21 cellular contexts compared by ENCODE assay signal in genomic region chr11:3803726-3804510, GRCh38. TPM values are rescaled to one million over a fixed set of nuclear protein-coding genes. Genes with fewer than 3 reads are reported as not detected.
A peak's percentile ranks its signal among the peaks of the same experiment; 100 is the strongest.
DNase-seq lines count a peak whose midpoint lies in the region; ATAC-seq, FAIRE-seq and TF ChIP-seq lines count a peak whose summit lies in the region.
"Had no signal": no experiment of that assay in that cellular context is flagged by ENCODE, and none has a peak within 500 bp of the region (broad histone marks: within the 10 kb centered on the region; RNA-seq: fewer than 3 reads in every experiment).

No MANE protein-coding gene starts in this region.

- H3K9me3 ChIP-seq in AG04450 (ENCODE audit: control insufficient read depth, insufficient read depth, low read length) (no peaks in the 10 kb centered on the region), astrocyte (ENCODE audit: insufficient read depth, low read depth, low read length) (no peaks in the 10 kb centered on the region)
- H3K9me3 ChIP-seq: A549, tibial nerve had no signal

- no peak overlapping the region for H3K18ac ChIP-seq in mesendoderm (ENCODE audit: low read length)

- H3K27me3 Mint-ChIP-seq in astrocyte (ENCODE audit: low read depth, unreplicated experiment) = no peaks in the 10 kb centered on the region
- no peaks in the 10 kb centered on the region for H3K27me3 Mint-ChIP-seq in activated CD8-positive, alpha-beta T cell treated with anti-CD3 and anti-CD28 coated beads, Interleukin-2, amount 10 ng/mL, durations not matched to agents 7 days and 5 days (ENCODE audit: low read depth)
- H3K27me3 Mint-ChIP-seq in type B pancreatic cell = no peaks in the 10 kb centered on the region
- H3K27me3 Mint-ChIP-seq: activated naive CD8-positive, alpha-beta T cell treated with anti-CD3 and anti-CD28 coated beads, Interleukin-2, amount 10 ng/mL, durations not matched to agents 7 days and 5 days; IgD-negative memory B cell had no signal

- H3K23ac ChIP-seq in mesendoderm (ENCODE audit: low read length) = no peak overlapping the region

- H2BK15ac ChIP-seq in mesendoderm (replicated peaks; ENCODE audit: low read depth) = no peak overlapping the region

- H3K36me3 ChIP-seq in astrocyte (ENCODE audit: insufficient read depth, low read length) (no peaks in the 10 kb centered on the region), mesendoderm (ENCODE audit: control insufficient read depth, insufficient read depth, low read length) (no peaks in the 10 kb centered on the region)
- H3K36me3 ChIP-seq: tibial nerve had no signal

- POLR2A ChIA-PET in AG04450 (lab: Yijun Ruan, JAX) = no interaction called here
- POLR2A ChIA-PET in activated CD8-positive, alpha-beta T cell treated with anti-CD3 and anti-CD28 coated beads, Interleukin-2, amount 10 ng/mL, durations not matched to agents 7 days and 5 days (lab: Charles Lee) = no interaction called here

- H3K56ac ChIP-seq in mesendoderm (ENCODE audit: low read length) = no peak overlapping the region

- CTCF ChIA-PET in AG04450 (lab: Charles Lee) = interaction anchor here (1.0 kb wide), 1 partner anchor 38 kb away, joined by 3 read pairs; no protein-coding TSS in a partner anchor
- CTCF ChIA-PET in activated CD8-positive, alpha-beta T cell treated with anti-CD3 and anti-CD28 coated beads, Interleukin-2, amount 10 ng/mL, durations not matched to agents 7 days and 5 days (lab: Charles Lee) = interaction anchor here (1.2 kb wide), 1 partner anchor 19 kb away, joined by 5 read pairs; no protein-coding TSS in a partner anchor

- peaks cover 4% of the 10 kb centered on the region for H3K4me1 ChIP-seq in astrocyte (ENCODE audit: insufficient read depth, low read length)
- H3K4me1 ChIP-seq in mesendoderm (ENCODE audit: control insufficient read depth, low read depth, low read length) = no peaks in the 10 kb centered on the region

- H3K79me2 ChIP-seq in astrocyte (ENCODE audit: insufficient read depth, low read length) (no peaks in the 10 kb centered on the region), mesendoderm (ENCODE audit: control insufficient read depth, insufficient read depth, low read length) (no peaks in the 10 kb centered on the region)

- H3K4me3 ChIP-seq in AG04450 (ENCODE audit: low read depth, low read length) (no peak overlapping the region), astrocyte (ENCODE audit: insufficient read depth, low read depth, low read length) (no peak overlapping the region), mesendoderm (ENCODE audit: low read length) (no peak overlapping the region)
- H3K4me3 ChIP-seq: A549, tibial nerve had no signal

- no peaks in the 10 kb centered on the region for H4K20me1 ChIP-seq in astrocyte (ENCODE audit: insufficient read depth, low read length)

- no CpG with 5 or more reads among the region's 11 CpGs for WGBS in mesendoderm (ENCODE audit: extremely low coverage, insufficient coverage, low lambda C conversion rate)

- DNase-seq in AG04450 (ENCODE audit: low read depth, low spot score) (peak; percentile 11), HT1080 (ENCODE audit: low read depth) (peak; percentile 90), astrocyte (ENCODE audit: low read depth) (peak; percentile 36), mesendoderm (peak; percentile 21), D721Med (ENCODE audit: insufficient read length, low spot score) (no peak), type B pancreatic cell (ENCODE audit: extremely low spot score, unreplicated experiment) (no peak)
- DNase-seq in activated CD8-positive, alpha-beta T cell treated with anti-CD3 and anti-CD28 coated beads, Interleukin-2, amount 10 ng/mL, durations not matched to agents 7 days and 5 days = no peak
- DNase-seq: activated CD4-positive, CD25-positive, alpha-beta regulatory T cell treated with anti-CD3 and anti-CD28 coated beads, Interleukin-2, amount 50 U/mL, for 72 hours; activated naive CD8-positive, alpha-beta T cell treated with anti-CD3 and anti-CD28 coated beads, Interleukin-2, amount 10 ng/mL, durations not matched to agents 7 days and 5 days; activated T-cell treated with anti-CD3 and anti-CD28 coated beads for 4 hours; COR-L47; left colon; NCI-H1105; NCI-H345; posterior cingulate gyrus; T-helper 1 cell had no signal

- no peak overlapping the region for H2AK5ac ChIP-seq in mesendoderm (ENCODE audit: low read length)

- TF ChIP-seq CTCF in AG04450 (IDR thresholded peaks at IDR 0.05; ENCODE audit: low read depth, low read length) (no peak), astrocyte (IDR thresholded peaks at IDR 0.05; ENCODE audit: insufficient read depth, low read depth, low read length) (no peak), D721Med (IDR thresholded peaks at IDR 0.05; ENCODE audit: insufficient read depth, missing control alignments) (no peak), type B pancreatic cell (conservative IDR thresholded peaks at IDR 0.05) (no peak)

- FAIRE-seq in astrocyte (lab: Jason Lieb, UNC) (no peak), D721Med (lab: Jason Lieb, UNC) (no peak)
- FAIRE-seq: A549, H1 had no signal

- no peak overlapping the region for H4K5ac ChIP-seq in mesendoderm (ENCODE audit: low read length)

- no peak overlapping the region for H2BK5ac ChIP-seq in mesendoderm (ENCODE audit: low read length)

- H3K9me3 Mint-ChIP-seq in astrocyte (ENCODE audit: unreplicated experiment) (no peaks in the 10 kb centered on the region), type B pancreatic cell (no peaks in the 10 kb centered on the region)
- no peaks in the 10 kb centered on the region for H3K9me3 Mint-ChIP-seq in activated CD8-positive, alpha-beta T cell treated with anti-CD3 and anti-CD28 coated beads, Interleukin-2, amount 10 ng/mL, durations not matched to agents 7 days and 5 days (ENCODE audit: insufficient read depth)
- H3K9me3 Mint-ChIP-seq: activated naive CD8-positive, alpha-beta T cell treated with anti-CD3 and anti-CD28 coated beads, Interleukin-2, amount 10 ng/mL, durations not matched to agents 7 days and 5 days; IgD-negative memory B cell had no signal

- H3K36me3 Mint-ChIP-seq in astrocyte (ENCODE audit: low read depth, unreplicated experiment) (no peaks in the 10 kb centered on the region), type B pancreatic cell (no peaks in the 10 kb centered on the region)
- no peaks in the 10 kb centered on the region for H3K36me3 Mint-ChIP-seq in activated CD8-positive, alpha-beta T cell treated with anti-CD3 and anti-CD28 coated beads, Interleukin-2, amount 10 ng/mL, durations not matched to agents 7 days and 5 days (ENCODE audit: low read depth)
- H3K36me3 Mint-ChIP-seq: activated naive CD8-positive, alpha-beta T cell treated with anti-CD3 and anti-CD28 coated beads, Interleukin-2, amount 10 ng/mL, durations not matched to agents 7 days and 5 days; IgD-negative memory B cell had no signal

- no peak overlapping the region for H3K4ac ChIP-seq in mesendoderm (ENCODE audit: low read depth, low read length)

- H3K27me3 ChIP-seq in AG04450 (ENCODE audit: control insufficient read depth, insufficient read depth, low read length) (no peaks in the 10 kb centered on the region), astrocyte (ENCODE audit: insufficient read depth, low read length) (no peaks in the 10 kb centered on the region), mesendoderm (ENCODE audit: insufficient read depth, low read length, poor library complexity) (no peaks in the 10 kb centered on the region)
- H3K27me3 ChIP-seq: tibial nerve had no signal

- H3K4me2 ChIP-seq in astrocyte (ENCODE audit: low read length) (peak overlapping the region; percentile 6), mesendoderm (ENCODE audit: low read length) (no peak overlapping the region)
- H3K4me2 ChIP-seq: A549 had no signal

- H3K27ac ChIP-seq in AG04450 (ENCODE audit: low read depth, low read length) (peak overlapping the region; percentile 52), astrocyte (ENCODE audit: low read depth, low read length) (no peak overlapping the region), mesendoderm (ENCODE audit: low read depth, low read length) (no peak overlapping the region)
- H3K27ac ChIP-seq: A549, tibial nerve had no signal

- H2BK120ac ChIP-seq in mesendoderm (ENCODE audit: low read depth, low read length) = no peak overlapping the region

- H3K9ac ChIP-seq in astrocyte (ENCODE audit: low read length) (no peak overlapping the region), mesendoderm (ENCODE audit: low read length) (no peak overlapping the region)

- no peaks in the 10 kb centered on the region for H3K79me1 ChIP-seq in mesendoderm (ENCODE audit: low read length)

- no peak overlapping the region for H4K8ac ChIP-seq in mesendoderm (ENCODE audit: low read depth, low read length)

- H3K27ac Mint-ChIP-seq in astrocyte (ENCODE audit: unreplicated experiment) (peak overlapping the region; percentile 49), type B pancreatic cell (no peak overlapping the region)
- H3K27ac Mint-ChIP-seq in activated CD8-positive, alpha-beta T cell treated with anti-CD3 and anti-CD28 coated beads, Interleukin-2, amount 10 ng/mL, durations not matched to agents 7 days and 5 days = no peak overlapping the region
- H3K27ac Mint-ChIP-seq: activated naive CD8-positive, alpha-beta T cell treated with anti-CD3 and anti-CD28 coated beads, Interleukin-2, amount 10 ng/mL, durations not matched to agents 7 days and 5 days; IgD-negative memory B cell had no signal

- H3K4me1 Mint-ChIP-seq in astrocyte (ENCODE audit: low read depth, unreplicated experiment) (peaks cover 5% of the 10 kb centered on the region), type B pancreatic cell (ENCODE audit: unreplicated experiment) (peaks cover 11% of the 10 kb centered on the region)
- peaks cover 24% of the 10 kb centered on the region for H3K4me1 Mint-ChIP-seq in activated CD8-positive, alpha-beta T cell treated with anti-CD3 and anti-CD28 coated beads, Interleukin-2, amount 10 ng/mL, durations not matched to agents 7 days and 5 days (ENCODE audit: low read depth)

- H2AFZ ChIP-seq in astrocyte (ENCODE audit: low read depth, low read length) = no peak overlapping the region

- ATAC-seq in activated CD8-positive, alpha-beta T cell treated with anti-CD3 and anti-CD28 coated beads, Interleukin-2, amount 10 ng/mL, durations not matched to agents 7 days and 5 days = no peak
- ATAC-seq in GM21723 (IDR thresholded peaks at IDR 0.05; ENCODE audit: unreplicated experiment) = no peak
- ATAC-seq: A549, left colon had no signal

- H3K4me3 Mint-ChIP-seq in astrocyte (ENCODE audit: unreplicated experiment) (no peak overlapping the region), type B pancreatic cell (no peak overlapping the region)
- no peak overlapping the region for H3K4me3 Mint-ChIP-seq in activated CD8-positive, alpha-beta T cell treated with anti-CD3 and anti-CD28 coated beads, Interleukin-2, amount 10 ng/mL, durations not matched to agents 7 days and 5 days
- H3K4me3 Mint-ChIP-seq: activated naive CD8-positive, alpha-beta T cell treated with anti-CD3 and anti-CD28 coated beads, Interleukin-2, amount 10 ng/mL, durations not matched to agents 7 days and 5 days had no signal

RNA-seq across cellular contexts. Expression of gene PGAP2, which starts 4.4 kb away (rescaled TPM):
- 20.8 and 26.3 TPM in 2 replicates for polyA plus RNA-seq in AG04450 (2011; rRNA removed)
- polyA minus RNA-seq in AG04450 (2011; rRNA and poly(A)+ RNA removed) = 20.9 and 24.8 TPM in 2 replicates
- total RNA-seq in HT1080 (2014; rRNA removed; shearing (Covaris generic)) = 11.0 and 12.0 TPM in 2 replicates
- polyA plus RNA-seq in HT1080 (2015; cell fraction: cytosol; rRNA removed) = 17.8 and 20.5 TPM in 2 replicates
- 27.4 and 28.8 TPM in 2 replicates for polyA plus RNA-seq in HT1080 (2015; cell fraction: nucleus; rRNA removed)
- 22.4 and 22.5 TPM in 2 replicates for total RNA-seq in astrocyte
- polyA plus RNA-seq in mesendoderm (2013, experiment 1 of 2) = 55.1 TPM
- polyA plus RNA-seq in mesendoderm (2013, experiment 2 of 2) = 56.2 TPM
- total RNA-seq in activated CD8-positive, alpha-beta T cell treated with anti-CD3 and anti-CD28 coated beads, Interleukin-2, amount 10 ng/mL, durations not matched to agents 7 days and 5 days = 10 to 100 TPM; 23.8 to 25.7 TPM
- total RNA-seq in type B pancreatic cell (ENCODE audit: low replicate concordance) = 42.3 and 43.1 TPM in 2 replicates

RNA-seq across cellular contexts. Expression of gene NUP98, which starts 6.6 kb away (rescaled TPM):
- polyA plus RNA-seq in AG04450 (2011; rRNA removed) = 90.7 and 101 TPM in 2 replicates
- 243 and 306 TPM in 2 replicates for polyA minus RNA-seq in AG04450 (2011; rRNA and poly(A)+ RNA removed)
- total RNA-seq in HT1080 (2014; rRNA removed; shearing (Covaris generic)) = 126 and 168 TPM in 2 replicates
- 70.7 and 73.7 TPM in 2 replicates for polyA plus RNA-seq in HT1080 (2015; cell fraction: cytosol; rRNA removed)
- 177 and 182 TPM in 2 replicates for polyA plus RNA-seq in HT1080 (2015; cell fraction: nucleus; rRNA removed)
- 81.2 and 84.2 TPM in 2 replicates for total RNA-seq in astrocyte
- 72.3 TPM for polyA plus RNA-seq in mesendoderm (2013, experiment 1 of 2)
- polyA plus RNA-seq in mesendoderm (2013, experiment 2 of 2) = 72.2 TPM
- total RNA-seq in activated CD8-positive, alpha-beta T cell treated with anti-CD3 and anti-CD28 coated beads, Interleukin-2, amount 10 ng/mL, durations not matched to agents 7 days and 5 days = 100 to 1,000 TPM; 106 to 108 TPM
- total RNA-seq in type B pancreatic cell (ENCODE audit: low replicate concordance) = 74.6 and 77.4 TPM in 2 replicates

RNA-seq across cellular contexts. Expression of gene RHOG, which starts 36.8 kb away (rescaled TPM):
- 40.3 and 64.6 TPM in 2 replicates for polyA plus RNA-seq in AG04450 (2011; rRNA removed)
- 74.9 and 104 TPM in 2 replicates for polyA minus RNA-seq in AG04450 (2011; rRNA and poly(A)+ RNA removed)
- 55.9 and 98.7 TPM in 2 replicates for total RNA-seq in HT1080 (2014; rRNA removed; shearing (Covaris generic))
- polyA plus RNA-seq in HT1080 (2015; cell fraction: cytosol; rRNA removed) = 126 and 148 TPM in 2 replicates
- 38.0 and 43.6 TPM in 2 replicates for polyA plus RNA-seq in HT1080 (2015; cell fraction: nucleus; rRNA removed)
- total RNA-seq in astrocyte (54.5 and 54.7 TPM in 2 replicates), type B pancreatic cell (ENCODE audit: low replicate concordance) (30.8 and 42.9 TPM in 2 replicates)
- 38.2 TPM for polyA plus RNA-seq in mesendoderm (2013, experiment 1 of 2)
- 34.7 TPM for polyA plus RNA-seq in mesendoderm (2013, experiment 2 of 2)
- 100 to 1,000 TPM; 173 to 191 TPM for total RNA-seq in activated CD8-positive, alpha-beta T cell treated with anti-CD3 and anti-CD28 coated beads, Interleukin-2, amount 10 ng/mL, durations not matched to agents 7 days and 5 days

RNA-seq across cellular contexts. Expression of gene STIM1, which starts 51.5 kb away (rescaled TPM):
- 19.7 and 23.4 TPM in 2 replicates for polyA plus RNA-seq in AG04450 (2011; rRNA removed)
- 45.9 and 48.9 TPM in 2 replicates for polyA minus RNA-seq in AG04450 (2011; rRNA and poly(A)+ RNA removed)
- 14.6 and 18.1 TPM in 2 replicates for total RNA-seq in HT1080 (2014; rRNA removed; shearing (Covaris generic))
- 17.3 and 19.9 TPM in 2 replicates for polyA plus RNA-seq in HT1080 (2015; cell fraction: cytosol; rRNA removed)
- 21.3 and 30.7 TPM in 2 replicates for polyA plus RNA-seq in HT1080 (2015; cell fraction: nucleus; rRNA removed)
- 42.9 and 49.3 TPM in 2 replicates for total RNA-seq in astrocyte
- polyA plus RNA-seq in mesendoderm (2013, experiment 1 of 2) = 9.2 TPM
- polyA plus RNA-seq in mesendoderm (2013, experiment 2 of 2) = 8.3 TPM
- total RNA-seq in activated CD8-positive, alpha-beta T cell treated with anti-CD3 and anti-CD28 coated beads, Interleukin-2, amount 10 ng/mL, durations not matched to agents 7 days and 5 days = 100 to 1,000 TPM in 1 of 2 experiments, 10 to 100 TPM in 1; 97.3 to 104 TPM
- total RNA-seq in type B pancreatic cell (ENCODE audit: low replicate concordance) = 38.9 and 53.3 TPM in 2 replicates

Comparison
In these comparisons a context has a peak if more than half of its experiments do, and no peak if none do; other contexts are left out.
1. DNase-seq: peak in AG04450 (single experiment), HT1080 (single experiment), astrocyte (single experiment) and mesendoderm (single experiment); none in activated CD8-positive, alpha-beta T cell treated with anti-CD3 and anti-CD28 coated beads, Interleukin-2, amount 10 ng/mL, durations not matched to agents 7 days and 5 days (single experiment), D721Med (single experiment) and type B pancreatic cell (single experiment).